ENCODE assay signal across 18 cellular contexts in genomic region chr3:34584971-34585370, GRCh38.
A peak's percentile ranks its signal among the peaks of the same experiment; 100 is the strongest.
DNase-seq lines count a peak whose midpoint lies in the region; ATAC-seq lines count a peak whose summit lies in the region.
"Had no signal": no experiment of that assay in that cellular context is flagged by ENCODE, and none has a peak within 500 bp of the region (broad histone marks: within the 10 kb centered on the region; RNA-seq: fewer than 3 reads in every experiment).

No MANE protein-coding gene starts in this region.

- DNase-seq in NCI-H2171 treated with DMSO at 0.1 percent for 48 hours (lab: John Stamatoyannopoulos, UW) (peak; percentile 39), NCI-H2171 (lab: John Stamatoyannopoulos, UW) (no peak), NCI-H69 (lab: John Stamatoyannopoulos, UW) (peak; percentile 9), cerebellum (ENCODE audit: low spot score) (peak; percentile 60), NCI-H524 treated with DMSO at 0.1 percent for 48 hours (lab: John Stamatoyannopoulos, UW) (no peak), globus pallidus (ENCODE audit: low spot score) (no peak)
- DNase-seq: 8988T; ACHN; AML-193; CD4-positive, alpha-beta memory T cell; COR-L47; DND-41; GDM1; H7; HCEC 1CT had no signal

- no peak for ATAC-seq in GM18498 (IDR thresholded peaks at IDR 0.05; ENCODE audit: unreplicated experiment)
- ATAC-seq: A549, GM12878 had no signal

Comparison
In these comparisons a context has a peak if more than half of its experiments do, and no peak if none do; other contexts are left out.
1. DNase-seq: peak in NCI-H2171 treated with DMSO at 0.1 percent for 48 hours (single experiment), NCI-H69 (single experiment) and cerebellum (single experiment); none in NCI-H2171 (single experiment), NCI-H524 treated with DMSO at 0.1 percent for 48 hours (single experiment) and globus pallidus (single experiment).